In genomic region chr2:199862779-199863178, GRCh38 we compare ENCODE assay signal across 15 cellular contexts. TPM values are rescaled to one million over a fixed set of nuclear protein-coding genes. Genes with fewer than 3 reads are reported as not detected.
DNase-seq lines count a peak whose midpoint lies in the region; ATAC-seq and TF ChIP-seq lines count a peak whose summit lies in the region.
"Had no signal": no experiment of that assay in that cellular context is flagged by ENCODE, and none has a peak within 500 bp of the region (broad histone marks: within the 10 kb centered on the region; RNA-seq: fewer than 3 reads in every experiment).

No MANE protein-coding gene starts in this region.

- H3K27me3 ChIP-seq in adipocyte (replicated peaks; ENCODE audit: control insufficient read depth, insufficient read depth, low read length) (no peaks in the 10 kb centered on the region), psoas muscle (ENCODE audit: insufficient read depth in 3 of 3, low read length in 2 of 3) (no peaks in the 10 kb centered on the region)

- peak; percentile 86 to 98 (median 96) for ATAC-seq in psoas muscle
- no peak for ATAC-seq in GM21717 (IDR thresholded peaks at IDR 0.05; ENCODE audit: unreplicated experiment)
- ATAC-seq: CD8-positive, alpha-beta T cell had no signal

- peaks cover 5% of the 10 kb centered on the region for H3K27me3 Mint-ChIP-seq in progenitor cell of endocrine pancreas

- DNase-seq in AG10803 (ENCODE audit: low read depth) = peak; percentile 1
- DNase-seq in HS-27A (ENCODE audit: low read depth) = peak; percentile 22
- DNase-seq in adipocyte (ENCODE audit: low read depth) = peak; percentile 38
- DNase-seq in psoas muscle = no peak
- DNase-seq in D341Med (ENCODE audit: low spot score) = no peak
- no peak for DNase-seq in progenitor cell of endocrine pancreas (ENCODE audit: low spot score, unreplicated experiment)
- DNase-seq: CD8-positive, alpha-beta T cell; KBM-7; MG63; NCI-H1417; NCI-H1930; NCI-H2171 had no signal

- no peaks in the 10 kb centered on the region for H3K36me3 Mint-ChIP-seq in progenitor cell of endocrine pancreas (ENCODE audit: insufficient read depth)
- H3K36me3 Mint-ChIP-seq: CD8-positive, alpha-beta T cell had no signal

- no peak overlapping the region for H3K27ac Mint-ChIP-seq in progenitor cell of endocrine pancreas
- H3K27ac Mint-ChIP-seq: B cell; CD8-positive, alpha-beta T cell had no signal

- intact Hi-C loops in psoas muscle (cut with DNase I) = no loop called here

- H3K4me1 ChIP-seq in adipocyte (ENCODE audit: control insufficient read depth, insufficient read depth, low read length) (peaks cover 12% of the 10 kb centered on the region), psoas muscle (peaks cover 9% of the 10 kb centered on the region)

- TF ChIP-seq CTCF in AG10803 (conservative IDR thresholded peaks at IDR 0.05; ENCODE audit: low read length) (no peak), psoas muscle (IDR thresholded peaks at IDR 0.05) (no peak), progenitor cell of endocrine pancreas (IDR thresholded peaks at IDR 0.05; ENCODE audit: unreplicated experiment) (no peak)

- H3K4me1 Mint-ChIP-seq in progenitor cell of endocrine pancreas (ENCODE audit: low read depth) = no peaks in the 10 kb centered on the region
- H3K4me1 Mint-ChIP-seq: B cell had no signal

- no peak overlapping the region for H3K4me3 Mint-ChIP-seq in progenitor cell of endocrine pancreas (ENCODE audit: low read depth)
- H3K4me3 Mint-ChIP-seq: B cell; CD8-positive, alpha-beta T cell had no signal

- H3K27ac ChIP-seq in psoas muscle = peak overlapping the region; percentile 62
- H3K27ac ChIP-seq: RWPE1 had no signal

- H3K9me3 ChIP-seq in adipocyte (ENCODE audit: control insufficient read depth, low read length) (no peaks in the 10 kb centered on the region), psoas muscle (no peaks in the 10 kb centered on the region)
- H3K9me3 ChIP-seq: MG63 had no signal

- no peaks in the 10 kb centered on the region for H3K9me3 Mint-ChIP-seq in progenitor cell of endocrine pancreas (ENCODE audit: low read depth)
- H3K9me3 Mint-ChIP-seq: CD8-positive, alpha-beta T cell had no signal

- H3K36me3 ChIP-seq in adipocyte (ENCODE audit: control insufficient read depth, insufficient read depth, low read length, severe bottlenecking) (no peaks in the 10 kb centered on the region), psoas muscle (ENCODE audit: insufficient read depth in 1 of 2, low read depth in 1 of 2) (no peaks in the 10 kb centered on the region)
- H3K36me3 ChIP-seq: MG63 had no signal

- WGBS in psoas muscle, 3 donors = 28 to 37% (median 33%) methylated on average over 3 of the region's 3 CpGs

- no peak overlapping the region for H3K4me3 ChIP-seq in AG10803 (ENCODE audit: low read length)
- no peak overlapping the region for H3K4me3 ChIP-seq in adipocyte (ENCODE audit: low read length)
- H3K4me3 ChIP-seq in psoas muscle = no peak overlapping the region
- H3K4me3 ChIP-seq: MG63 had no signal

- no peak overlapping the region for H3K9ac ChIP-seq in adipocyte (ENCODE audit: low read length)

RNA-seq across cellular contexts. Expression of gene FTCDNL1, which starts 11.8 kb away (rescaled TPM):
- total RNA-seq in psoas muscle = 10 to 100 TPM in 3 of 4 donors, 1 to 10 TPM in 1; 9.0 to 25.7 (median 22.3) TPM
- 1 to 10 TPM; 4.9 to 6.8 (median 5.8) TPM for polyA plus RNA-seq in psoas muscle
- total RNA-seq in progenitor cell of endocrine pancreas = 0.73 and 1.2 TPM in 2 replicates

RNA-seq across cellular contexts. Expression of gene C2orf69, which starts 48.3 kb away (rescaled TPM):
- total RNA-seq in psoas muscle (10 to 100 TPM; 13.0 to 21.6 (median 15.8) TPM), progenitor cell of endocrine pancreas (13.6 and 14.3 TPM in 2 replicates)
- polyA plus RNA-seq in psoas muscle = 10 to 100 TPM in 1 of 3 donors, 1 to 10 TPM in 2; 8.0 to 11.2 (median 8.2) TPM

Comparison
In these comparisons a context has a peak if more than half of its experiments do, and no peak if none do; other contexts are left out.
1. DNase-seq: peak in AG10803 (single experiment), HS-27A (single experiment) and adipocyte (single experiment); none in psoas muscle (0 of 2), D341Med (single experiment) and progenitor cell of endocrine pancreas (single experiment).